ENCODE assay signal across 26 cellular contexts in genomic region chr5:83924891-83925290, GRCh38.
DNase-seq lines count a peak whose midpoint lies in the region; ATAC-seq and TF ChIP-seq lines count a peak whose summit lies in the region.
"Had no signal": no experiment of that assay in that cellular context is flagged by ENCODE, and none has a peak within 500 bp of the region (broad histone marks: within the 10 kb centered on the region; RNA-seq: fewer than 3 reads in every experiment).

No MANE protein-coding gene starts in this region.

- intact Hi-C loops in PC-3 (cut with micrococcal nuclease) = loop anchor here (5.0 kb wide), 4 partner anchors 92 to 517 kb away; partner anchors contain the start of gene HAPLN1

- CTCF ChIA-PET in PC-3 (lab: Charles Lee) = interaction anchor here (0.5 kb wide), 1 partner anchor 225 kb away, joined by 3 read pairs; no protein-coding TSS in a partner anchor

- H3K9me3 Mint-ChIP-seq in chondrocyte (ENCODE audit: low read depth) (peaks cover 6% of the 10 kb centered on the region), osteocyte (ENCODE audit: unreplicated experiment) (peaks cover 3% of the 10 kb centered on the region), type B pancreatic cell (no peaks in the 10 kb centered on the region)
- H3K9me3 Mint-ChIP-seq: CD4-positive, alpha-beta T cell had no signal

- H2AFZ ChIP-seq in PC-3 (ENCODE audit: low read length) = no peak overlapping the region

- no peak overlapping the region for H3K4me3 ChIP-seq in PC-3 (ENCODE audit: low read length)
- H3K4me3 ChIP-seq: adrenal gland, thoracic aorta had no signal

- H3K36me3 Mint-ChIP-seq in chondrocyte (ENCODE audit: low read depth) (no peaks in the 10 kb centered on the region), osteocyte (ENCODE audit: unreplicated experiment) (peaks cover 2% of the 10 kb centered on the region), type B pancreatic cell (no peaks in the 10 kb centered on the region)
- H3K36me3 Mint-ChIP-seq: mesothelial cell of epicardium; natural killer cell treated with Interleukin-12 subunit alpha and Interleukin-12 subunit beta and Interleukin-15 and Interleukin-18, amount 100 ng/mL, for 72 hours had no signal

- H4K20me1 ChIP-seq in PC-3 (ENCODE audit: low read length) = no peaks in the 10 kb centered on the region

- H3K27me3 Mint-ChIP-seq in chondrocyte (ENCODE audit: low read depth) (no peaks in the 10 kb centered on the region), osteocyte (ENCODE audit: unreplicated experiment) (no peaks in the 10 kb centered on the region), type B pancreatic cell (peaks cover 5% of the 10 kb centered on the region)
- H3K27me3 Mint-ChIP-seq: natural killer cell treated with Interleukin-12 subunit alpha and Interleukin-12 subunit beta and Interleukin-15 and Interleukin-18, amount 100 ng/mL, for 72 hours had no signal

- DNase-seq in EL (peak; percentile 50), PC-3 (peak; percentile 7), chondrocyte (ENCODE audit: low spot score) (no peak), osteocyte (ENCODE audit: extremely low spot score, unreplicated experiment) (no peak), NCI-H1105 (lab: John Stamatoyannopoulos, UW) (no peak), kidney glomerular epithelial cell (lab: John Stamatoyannopoulos, UW) (no peak), type B pancreatic cell (ENCODE audit: extremely low spot score, unreplicated experiment) (no peak)
- DNase-seq: activated CD4-positive, alpha-beta T cell treated with anti-CD3 and anti-CD28 coated beads, Interleukin-2, amount 50 U/mL, for 4 hours; activated CD8-positive, alpha-beta memory T cell treated with anti-CD3 and anti-CD28 coated beads, Interleukin-2, amount 50 U/mL, for 48 hours; activated effector memory CD4-positive, alpha-beta T cell treated with anti-CD3 and anti-CD28 coated beads, Interleukin-2, amount 50 U/mL, for 16 hours; adrenal gland; caudate nucleus; CD4-positive, alpha-beta T cell; DMS153; erythroblast; NCI-H146; NCI-H748 treated with DMSO at 0.1 percent for 48 hours; SHP77; T-helper 17 cell; WERI-Rb-1 had no signal

- H3K27me3 ChIP-seq in PC-3 (ENCODE audit: low read length) = no peaks in the 10 kb centered on the region
- H3K27me3 ChIP-seq: adrenal gland had no signal

- peaks cover 6% of the 10 kb centered on the region; the same call in 1 of the 2 replicates for H3K4me1 ChIP-seq in PC-3 (ENCODE audit: insufficient read depth, low read length)
- H3K4me1 ChIP-seq: adrenal gland had no signal

- no peaks in the 10 kb centered on the region for H3K9me2 ChIP-seq in PC-3 (replicated peaks; ENCODE audit: low read length)

- H3K9ac ChIP-seq in PC-3 (ENCODE audit: low read length) = no peak overlapping the region

- H3K27ac Mint-ChIP-seq in chondrocyte (ENCODE audit: unreplicated experiment) (peak overlapping the region; percentile 88), osteocyte (ENCODE audit: unreplicated experiment) (peak overlapping the region; percentile 89), type B pancreatic cell (no peak overlapping the region)
- H3K27ac Mint-ChIP-seq: CD4-positive, alpha-beta T cell; natural killer cell treated with Interleukin-12 subunit alpha and Interleukin-12 subunit beta and Interleukin-15 and Interleukin-18, amount 100 ng/mL, for 72 hours; T-helper 17 cell had no signal

- no peaks in the 10 kb centered on the region for H3K9me3 ChIP-seq in PC-3 (ENCODE audit: low read length)
- H3K9me3 ChIP-seq: adrenal gland, thoracic aorta had no signal

- TF ChIP-seq CTCF in PC-3 (conservative IDR thresholded peaks at IDR 0.05; ENCODE audit: low read depth, low read length) (no peak), chondrocyte (IDR thresholded peaks at IDR 0.05) (no peak), osteocyte (IDR thresholded peaks at IDR 0.05) (no peak), type B pancreatic cell (conservative IDR thresholded peaks at IDR 0.05) (no peak)

- H3K27ac ChIP-seq in PC-3 (ENCODE audit: low read length) = no peak overlapping the region
- H3K27ac ChIP-seq: adrenal gland, thoracic aorta, WERI-Rb-1 had no signal

- H3F3A ChIP-seq in PC-3 (ENCODE audit: low read length, unreplicated experiment) = no peaks in the 10 kb centered on the region

- no peaks in the 10 kb centered on the region for H3K79me2 ChIP-seq in PC-3 (ENCODE audit: low read length)

- H3K4me3 Mint-ChIP-seq in chondrocyte (ENCODE audit: unreplicated experiment) = no peak overlapping the region
- H3K4me3 Mint-ChIP-seq in osteocyte (ENCODE audit: unreplicated experiment) = no peak overlapping the region
- H3K4me3 Mint-ChIP-seq in type B pancreatic cell = no peak overlapping the region
- H3K4me3 Mint-ChIP-seq: CD4-positive, alpha-beta T cell; mesothelial cell of epicardium; natural killer cell treated with Interleukin-12 subunit alpha and Interleukin-12 subunit beta and Interleukin-15 and Interleukin-18, amount 100 ng/mL, for 72 hours; T-helper 17 cell had no signal

- no peaks in the 10 kb centered on the region for H3K36me3 ChIP-seq in PC-3 (ENCODE audit: low read depth, low read length)
- H3K36me3 ChIP-seq: adrenal gland, thoracic aorta, WERI-Rb-1 had no signal

- ATAC-seq in PC-3 (no peak; the same call in 1 of the 2 replicates), HG02623 (IDR thresholded peaks at IDR 0.05; ENCODE audit: unreplicated experiment) (no peak)
- ATAC-seq: HepG2; natural killer cell treated with Interleukin-12 subunit alpha and Interleukin-12 subunit beta and Interleukin-15 and Interleukin-18, amount 100 ng/mL, for 72 hours; sciatic nerve; T-helper 17 cell had no signal

- 0 out of 2 replicates have a peak overlapping the region, but pooled peaks have one; percentile 16 for H3K4me2 ChIP-seq in PC-3 (ENCODE audit: low read length)

- POLR2A ChIA-PET in PC-3 (lab: Charles Lee; ENCODE audit: unreplicated experiment) = no interaction called here

- H3K4me1 Mint-ChIP-seq in chondrocyte (ENCODE audit: low read depth) (peaks cover 85% of the 10 kb centered on the region), osteocyte (ENCODE audit: unreplicated experiment) (peaks cover 78% of the 10 kb centered on the region), type B pancreatic cell (ENCODE audit: unreplicated experiment) (peaks cover 13% of the 10 kb centered on the region)
- H3K4me1 Mint-ChIP-seq: T-helper 17 cell had no signal

- BruUV-seq in PC-3 (replicated peaks; lab: Mats Ljungman, UMichigan) = no TSS peak

Comparison
In these comparisons a context has a peak if more than half of its experiments do, and no peak if none do; other contexts are left out.
1. DNase-seq: peak in EL (single experiment) and PC-3 (single experiment); none in chondrocyte (single experiment), osteocyte (single experiment), NCI-H1105 (single experiment), kidney glomerular epithelial cell (single experiment) and type B pancreatic cell (single experiment).